8 cellular contexts compared by ENCODE assay signal in genomic region chr10:62018141-62018911, GRCh38.
DNase-seq lines count a peak whose midpoint lies in the region; ATAC-seq and TF ChIP-seq lines count a peak whose summit lies in the region.
"Had no signal": no experiment of that assay in that cellular context is flagged by ENCODE, and none has a peak within 500 bp of the region (broad histone marks: within the 10 kb centered on the region; RNA-seq: fewer than 3 reads in every experiment).

No MANE protein-coding gene starts in this region.

- intact Hi-C loops in left colon (cut with DNase I, micrococcal nuclease): no loop called here

- H3K27me3 Mint-ChIP-seq in chondrocyte (ENCODE audit: low read depth): no peaks in the 10 kb centered on the region

- no peak overlapping the region for H3K4me3 Mint-ChIP-seq in chondrocyte (ENCODE audit: unreplicated experiment)

- H3K36me3 Mint-ChIP-seq in chondrocyte (ENCODE audit: low read depth): peaks cover 9% of the 10 kb centered on the region

- ATAC-seq in GM21447 (IDR thresholded peaks at IDR 0.05; ENCODE audit: unreplicated experiment): peak; percentile 33
- no peak for ATAC-seq in left colon

- no peak for TF ChIP-seq CTCF in chondrocyte (IDR thresholded peaks at IDR 0.05)

- peaks cover 69% of the 10 kb centered on the region for H3K4me1 Mint-ChIP-seq in chondrocyte (ENCODE audit: low read depth)

- DNase-seq in M059J (ENCODE audit: low read depth) (peak; percentile 25), chondrocyte (ENCODE audit: low spot score) (no peak), left colon (no peak), iPS-NIHi11 (ENCODE audit: low spot score) (no peak)
- DNase-seq in NK-92 treated with Interleukin-12 subunit alpha and Interleukin-12 subunit beta, amount 100 ng/mL, for 24 hours (lab: John Stamatoyannopoulos, UW): no peak
- DNase-seq: NCI-H526 treated with DMSO at 0.1 percent for 48 hours had no signal

- peak overlapping the region in 18 of 21 experiments; percentile 65 to 96 (median 82) for H3K27ac ChIP-seq in skin epidermis

- H3K9me3 Mint-ChIP-seq in chondrocyte (ENCODE audit: low read depth): peaks cover 9% of the 10 kb centered on the region

- H3K4me3 ChIP-seq in skin epidermis: no peak overlapping the region

- H3K27ac Mint-ChIP-seq in chondrocyte (ENCODE audit: unreplicated experiment): peak overlapping the region; percentile 87
